Comparison of ENCODE assay signal across 1 cellular context in genomic region chr11:35524780-35525179, GRCh38.
TF ChIP-seq lines count a peak whose summit lies in the region.

No MANE protein-coding gene starts in this region.

TF ChIP-seq in WTC11, 78 proteins besides CTCF, POLR2A, EP300 and RAD21 (continued from another document):
- TF ChIP-seq STAT6 (CRISPR knock-in tag; conservative IDR thresholded peaks at IDR 0.05; ENCODE audit: low read depth) (no peak), TEAD1 (CRISPR knock-in tag; IDR thresholded peaks at IDR 0.05) (no peak), ZNF263 (CRISPR knock-in tag; IDR thresholded peaks at IDR 0.05; ENCODE audit: low read depth) (no peak), TP53 (CRISPR knock-in tag; IDR thresholded peaks at IDR 0.05) (no peak), GTF2I (CRISPR knock-in tag; conservative IDR thresholded peaks at IDR 0.05) (no peak), JUN (CRISPR knock-in tag; IDR thresholded peaks at IDR 0.05) (no peak), ZNF219 (CRISPR knock-in tag; IDR thresholded peaks at IDR 0.05; ENCODE audit: borderline replicate concordance) (no peak), RORB (CRISPR knock-in tag; IDR thresholded peaks at IDR 0.05) (no peak), TCF7 (CRISPR knock-in tag; IDR thresholded peaks at IDR 0.05; ENCODE audit: low read depth) (no peak), GABPB1 (CRISPR knock-in tag; IDR thresholded peaks at IDR 0.05) (no peak), OVOL2 (CRISPR knock-in tag; IDR thresholded peaks at IDR 0.05; ENCODE audit: borderline replicate concordance) (no peak)
